In genomic region chr11:12706531-12707499, GRCh38 we compare ENCODE assay signal across 12 cellular contexts. TPM values are rescaled to one million over a fixed set of nuclear protein-coding genes. Genes with fewer than 3 reads are reported as not detected.
DNase-seq lines count a peak whose midpoint lies in the region; TF ChIP-seq lines count a peak whose summit lies in the region.
"Had no signal": no experiment of that assay in that cellular context is flagged by ENCODE, and none has a peak within 500 bp of the region (broad histone marks: within the 10 kb centered on the region; RNA-seq: fewer than 3 reads in every experiment).

No MANE protein-coding gene starts in this region.

- no peak overlapping the region for H3K4me2 ChIP-seq in H9 (ENCODE audit: insufficient read depth, insufficient read length, low read length)
- H3K4me2 ChIP-seq: BLaER1 had no signal

- H3K9me3 ChIP-seq in CD8-positive, alpha-beta memory T cell (ENCODE audit: low read length), result no peaks in the 10 kb centered on the region
- no peaks in the 10 kb centered on the region for H3K9me3 ChIP-seq in H9 (ENCODE audit: control insufficient read depth, low read depth, low read length)
- H3K9me3 ChIP-seq: BLaER1 had no signal

- peaks cover 13% of the 10 kb centered on the region for H3K79me1 ChIP-seq in H9 (ENCODE audit: insufficient read depth, low read depth, low read length, poor library complexity, severe bottlenecking)

- H2AK5ac ChIP-seq in H9 (ENCODE audit: insufficient read length, low read length), result no peak overlapping the region

- no peak overlapping the region for H2BK5ac ChIP-seq in H9 (ENCODE audit: insufficient read length, low read length)

- H3K79me2 ChIP-seq in H9 (ENCODE audit: insufficient read depth, low read length), result peaks cover 14% of the 10 kb centered on the region

- H2AFZ ChIP-seq in H9 (ENCODE audit: low read length), result no peak overlapping the region

- H3K27me3 Mint-ChIP-seq in CD8-positive, alpha-beta memory T cell, result peaks cover 14 to 49% of the 10 kb centered on the region in 2 donors
- no peaks in the 10 kb centered on the region for H3K27me3 Mint-ChIP-seq in H9 (ENCODE audit: low read depth)
- H3K27me3 Mint-ChIP-seq: stimulated activated memory B cell treated with anti-CD40 and anti-IgM and Interleukin-4, amounts not matched to agents 10 μg/mL and 1 μg/mL and 100 μg/mL, for 72 hours had no signal

- H3K36me3 Mint-ChIP-seq in CD8-positive, alpha-beta memory T cell, result no peaks in the 10 kb centered on the region
- H3K36me3 Mint-ChIP-seq in H9 (ENCODE audit: insufficient read depth in 1 of 3, low read depth in 3 of 3), result peaks cover 0 to 2% (median 0%) of the 10 kb centered on the region in 3 experiments; a peak in 2 of 7 replicates
- H3K36me3 Mint-ChIP-seq: stimulated activated memory B cell treated with anti-CD40 and anti-IgM and Interleukin-4, amounts not matched to agents 10 μg/mL and 1 μg/mL and 100 μg/mL, for 72 hours had no signal

- CTCF ChIA-PET in CD8-positive, alpha-beta memory T cell (lab: Charles Lee), result no interaction called here

- H3K14ac ChIP-seq in H9 (ENCODE audit: insufficient read depth, low read length), result no peak overlapping the region; the same call in 1 of the 2 replicates

- DNase-seq in COR-L47 (lab: John Stamatoyannopoulos, UW) (peak; percentile 76), NCI-H1105 (lab: John Stamatoyannopoulos, UW) (peak; percentile 75), left kidney (ENCODE audit: low read depth, low spot score) (peak; percentile 63), H9 (no peak)
- DNase-seq in CD8-positive, alpha-beta memory T cell, result no peak
- no peak for DNase-seq in central memory CD4-positive, alpha-beta T cell
- DNase-seq in stimulated activated CD8-positive, alpha-beta memory T cell treated with anti-CD3 and anti-CD28 coated beads, Interleukin-4, amount 100 ng/mL, for 48 hours, result no peak
- DNase-seq: cerebellar nuclear complex, retina had no signal

- H2BK20ac ChIP-seq in H9 (ENCODE audit: low read depth, low read length, poor library complexity, severe bottlenecking), result no peak overlapping the region

- H3K9me3 Mint-ChIP-seq in CD8-positive, alpha-beta memory T cell, result peaks cover 0 to 2% (median 0%) of the 10 kb centered on the region in 5 donors
- H3K9me3 Mint-ChIP-seq in H9, result no peaks in the 10 kb centered on the region; a peak in 1 of 5 replicates
- H3K9me3 Mint-ChIP-seq: stimulated activated memory B cell treated with anti-CD40 and anti-IgM and Interleukin-4, amounts not matched to agents 10 μg/mL and 1 μg/mL and 100 μg/mL, for 72 hours had no signal

- H3K4me3 ChIP-seq in CD8-positive, alpha-beta memory T cell (ENCODE audit: low read length), result no peak overlapping the region
- H3K4me3 ChIP-seq: BLaER1 had no signal

- no peak overlapping the region for H3K4me3 Mint-ChIP-seq in CD8-positive, alpha-beta memory T cell
- no peak overlapping the region for H3K4me3 Mint-ChIP-seq in H9
- H3K4me3 Mint-ChIP-seq: stimulated activated memory B cell treated with anti-CD40 and anti-IgM and Interleukin-4, amounts not matched to agents 10 μg/mL and 1 μg/mL and 100 μg/mL, for 72 hours had no signal

- no peaks in the 10 kb centered on the region for H3K4me1 ChIP-seq in CD8-positive, alpha-beta memory T cell (ENCODE audit: insufficient read depth, low read length)
- peaks cover 21% of the 10 kb centered on the region for H3K4me1 ChIP-seq in H9 (ENCODE audit: insufficient read depth, low read length)
- H3K4me1 ChIP-seq: BLaER1 had no signal

- no peak overlapping the region for H3T11ph ChIP-seq in H9 (ENCODE audit: low read length)

- H4K91ac ChIP-seq in H9 (ENCODE audit: insufficient read length, low read depth, low read length), result no peak overlapping the region

- H2BK120ac ChIP-seq in H9 (ENCODE audit: low read depth, low read length, poor library complexity, severe bottlenecking), result no peak overlapping the region

- no peaks in the 10 kb centered on the region for H3K36me3 ChIP-seq in CD8-positive, alpha-beta memory T cell (ENCODE audit: insufficient read depth, low read length)
- H3K36me3 ChIP-seq: BLaER1 had no signal

- H4K8ac ChIP-seq in H9 (replicated peaks; ENCODE audit: insufficient read length, low read depth, low read length), result no peak overlapping the region

- H3K27me3 ChIP-seq in CD8-positive, alpha-beta memory T cell (ENCODE audit: insufficient read depth, low read length, poor library complexity, severe bottlenecking), result no peaks in the 10 kb centered on the region
- H3K27me3 ChIP-seq in H9 (ENCODE audit: insufficient read depth, low read length), result no peaks in the 10 kb centered on the region
- H3K27me3 ChIP-seq: BLaER1 had no signal

- H3K27ac ChIP-seq in VCaP (peak overlapping the region; percentile 53), H9 (ENCODE audit: insufficient read length, low read depth, low read length) (no peak overlapping the region)
- no peak overlapping the region for H3K27ac ChIP-seq in CD8-positive, alpha-beta memory T cell (ENCODE audit: low read depth, low read length)
- H3K27ac ChIP-seq: BLaER1 had no signal

- H3K4me1 Mint-ChIP-seq in CD8-positive, alpha-beta memory T cell, result no peaks in the 10 kb centered on the region
- H3K4me1 Mint-ChIP-seq in H9, result peaks cover 49 to 61% of the 10 kb centered on the region in 2 experiments
- H3K4me1 Mint-ChIP-seq: stimulated activated memory B cell treated with anti-CD40 and anti-IgM and Interleukin-4, amounts not matched to agents 10 μg/mL and 1 μg/mL and 100 μg/mL, for 72 hours had no signal

- H3K18ac ChIP-seq in H9 (ENCODE audit: insufficient read length, low read depth, low read length), result no peak overlapping the region

- no peak overlapping the region for H3K4ac ChIP-seq in H9 (ENCODE audit: low read depth, low read length)

- no peak overlapping the region for H2BK15ac ChIP-seq in H9 (ENCODE audit: low read depth, low read length)

- POLR2A ChIA-PET in CD8-positive, alpha-beta memory T cell (lab: Charles Lee), result no interaction called here

- TF ChIP-seq CTCF in VCaP (conservative IDR thresholded peaks at IDR 0.05) (no peak), H9 (conservative IDR thresholded peaks at IDR 0.05) (no peak)

- no peak overlapping the region for H3K56ac ChIP-seq in H9 (ENCODE audit: insufficient read length, low read depth, low read length)

- no peak overlapping the region for H3K27ac Mint-ChIP-seq in CD8-positive, alpha-beta memory T cell
- H3K27ac Mint-ChIP-seq in H9, result peak overlapping the region in 1 of 3 experiments; percentile 91; a peak in 4 of 7 replicates
- H3K27ac Mint-ChIP-seq: stimulated activated memory B cell treated with anti-CD40 and anti-IgM and Interleukin-4, amounts not matched to agents 10 μg/mL and 1 μg/mL and 100 μg/mL, for 72 hours had no signal

- H3K23ac ChIP-seq in H9 (ENCODE audit: insufficient read length, low read depth, low read length), result no peak overlapping the region

- no peak overlapping the region for H3K9ac ChIP-seq in H9 (ENCODE audit: extremely low read depth, insufficient read length, low read length)
- H3K9ac ChIP-seq: BLaER1 had no signal

- no CpG with 5 or more reads among the region's 9 CpGs for WGBS in H9 (ENCODE audit: extremely low coverage, insufficient read length, low lambda C conversion rate)

- H2BK12ac ChIP-seq in H9 (ENCODE audit: insufficient read length, low read depth, low read length), result no peak overlapping the region

- no peak overlapping the region for H4K5ac ChIP-seq in H9 (ENCODE audit: insufficient read length, low read depth, low read length)

- no peaks in the 10 kb centered on the region for H4K20me1 ChIP-seq in H9 (ENCODE audit: control insufficient read depth, insufficient read depth, insufficient read length)
- H4K20me1 ChIP-seq: BLaER1 had no signal

- H3K23me2 ChIP-seq in H9 (ENCODE audit: insufficient read length, low read depth, low read length, poor library complexity, severe bottlenecking), result no peaks in the 10 kb centered on the region

RNA-seq across cellular contexts. Expression of gene TEAD1, which starts 32.6 kb away (rescaled TPM):
- total RNA-seq in CD8-positive, alpha-beta memory T cell, result under 1 TPM; 0.59 to 0.89 TPM
- not detected for polyA plus RNA-seq in CD8-positive, alpha-beta memory T cell
- 75.1 and 76.8 TPM in 2 replicates for total RNA-seq in H9 (2021)

Comparison
In these comparisons a context has a peak if more than half of its experiments do, and no peak if none do; other contexts are left out.
1. DNase-seq: peak in COR-L47 (single experiment), NCI-H1105 (single experiment) and left kidney (single experiment); none in CD8-positive, alpha-beta memory T cell (0 of 5), central memory CD4-positive, alpha-beta T cell (single experiment), H9 (single experiment) and stimulated activated CD8-positive, alpha-beta memory T cell treated with anti-CD3 and anti-CD28 coated beads, Interleukin-4, amount 100 ng/mL, for 48 hours (single experiment).
2. RNA of gene TEAD1, which starts 32.6 kb away (total RNA-seq): 75.1 to 76.8 TPM in H9; 0.59 to 0.89 TPM in CD8-positive, alpha-beta memory T cell; every median in the first group is over 10 times any median in the second.